Comparison of ENCODE assay signal across 8 cellular contexts in the genomic region with DNA sequence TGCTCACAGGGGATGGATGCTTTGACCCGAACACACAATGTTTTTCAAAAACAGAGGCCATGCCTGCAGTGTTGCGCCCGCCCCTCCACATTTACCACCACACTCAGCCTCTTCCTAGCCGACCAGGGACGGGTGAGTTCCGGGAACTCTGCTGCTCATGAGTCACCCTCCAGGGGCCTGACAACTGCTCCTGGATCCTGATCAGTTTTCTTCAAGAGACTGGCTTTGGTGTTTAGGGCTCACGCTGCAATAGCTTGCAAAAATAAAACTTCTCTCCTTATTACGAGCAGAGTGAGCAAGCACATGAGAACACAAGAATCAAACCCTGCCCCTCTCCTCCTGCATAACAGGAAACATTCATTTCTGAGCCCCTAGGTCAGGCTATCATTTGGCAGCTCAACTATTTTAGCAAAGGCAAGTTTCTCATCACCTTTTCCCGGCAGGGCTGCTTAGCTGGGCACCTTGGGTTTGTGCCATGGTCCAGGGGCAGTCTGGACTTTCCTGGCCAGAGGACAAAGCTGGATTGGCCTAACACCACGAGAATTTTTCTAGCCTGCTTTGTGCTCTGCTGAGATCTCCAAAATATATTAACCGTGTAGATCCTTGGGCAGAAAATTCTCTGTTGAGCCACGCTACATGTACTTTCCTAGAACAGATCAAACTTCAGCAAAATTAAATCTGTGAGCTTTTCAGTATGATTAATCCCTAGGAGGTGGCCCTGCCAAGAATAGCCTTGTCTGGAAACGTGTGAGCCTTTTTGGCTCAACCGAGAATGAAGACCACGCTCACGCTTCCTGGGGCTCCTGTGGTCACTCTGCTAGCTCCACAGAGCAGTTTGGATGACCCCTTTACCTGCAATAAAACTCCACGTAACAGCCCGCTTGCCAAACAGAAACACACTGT. TPM values are rescaled to one million over a fixed set of nuclear protein-coding genes. Genes with fewer than 3 reads are reported as not detected.
A peak's percentile ranks its signal among the peaks of the same experiment; 100 is the strongest.
DNase-seq lines count a peak whose midpoint lies in the region; ATAC-seq and TF ChIP-seq lines count a peak whose summit lies in the region.

No MANE protein-coding gene starts in this region.

- H3K4me3 Mint-ChIP-seq in T-cell, result peak overlapping the region in 2 of 3 donors; percentile 14 to 27

- peak overlapping the region; percentile 46 to 86 for H3K27ac Mint-ChIP-seq in T-cell

- peak in 3 of 4 experiments; percentile 43 to 73 (median 68) for ATAC-seq in T-cell (replicated peaks in 1 of 4)

- peak overlapping the region; percentile 33 for H2AFZ ChIP-seq in parathyroid adenoma

- DNase-seq in GM04503 (ENCODE audit: low read depth) (peak; percentile 66), T-cell (no peak), fibroblast of the aortic adventitia (ENCODE audit: low read depth) (peak; percentile 96), spleen (no peak), NCI-H446 treated with DMSO at 0.1 percent for 48 hours (lab: John Stamatoyannopoulos, UW) (no peak), activated gamma-delta T cell (lab: John Stamatoyannopoulos, UW) (no peak), activated gamma-delta T cell treated with Interleukin-2 at 50 U/mL for 16 hours (no peak)

- CTCF ChIA-PET in T-cell (lab: Charles Lee), result no interaction called here

- no peaks in the 10 kb centered on the region for H3K36me3 Mint-ChIP-seq in T-cell

- intact Hi-C loops in spleen (cut with DNase I; ENCODE audit: low total_unique reads), result no loop called here

- no peaks in the 10 kb centered on the region for H3K27me3 ChIP-seq in parathyroid adenoma (ENCODE audit: control insufficient read depth, insufficient read depth, low read length)
- peaks cover 0 to 6% (median 0%) of the 10 kb centered on the region in 7 donors for H3K27me3 ChIP-seq in spleen (replicated peaks in 1 of 7)

- no peaks in the 10 kb centered on the region for H3K9me3 Mint-ChIP-seq in T-cell

- H3K4me1 Mint-ChIP-seq in T-cell, result peaks cover 5 to 11% (median 5%) of the 10 kb centered on the region in 3 donors

- H3K4me3 ChIP-seq in fibroblast of the aortic adventitia (ENCODE audit: low read depth, low read length) (peak overlapping the region; percentile 32), parathyroid adenoma (ENCODE audit: low read depth, low read length) (no peak overlapping the region), spleen (no peak overlapping the region)

- H3K27ac ChIP-seq in parathyroid adenoma (peak overlapping the region; percentile 86), spleen (peak overlapping the region in 2 of 8 donors; percentile 9 to 18)

- 55 to 65% (median 57%) methylated on average over 17 to 18 of the region's 18 CpGs for WGBS in spleen, 5 donors

- no peak overlapping the region for H3K9ac ChIP-seq in parathyroid adenoma

- POLR2A ChIA-PET in T-cell (lab: Charles Lee), result interaction anchor here in 1 of 2 donors (0.5 to 0.7 kb wide), 2 partner anchors 282 to 371 kb away, joined by 3 read pairs; no protein-coding TSS in a partner anchor

- no peaks in the 10 kb centered on the region for H3K9me3 ChIP-seq in parathyroid adenoma (ENCODE audit: control insufficient read depth, low read length)
- peaks cover 0 to 4% (median 0%) of the 10 kb centered on the region in 8 donors for H3K9me3 ChIP-seq in spleen

- H3K27me3 Mint-ChIP-seq in T-cell, result peaks cover 3 to 14% of the 10 kb centered on the region in 2 donors

- TF ChIP-seq CTCF in fibroblast of the aortic adventitia (IDR thresholded peaks at IDR 0.05; ENCODE audit: insufficient read depth, low read length) (no peak), parathyroid adenoma (IDR thresholded peaks at IDR 0.05) (no peak), spleen (IDR thresholded peaks at IDR 0.05 in 8 of 11, conservative IDR thresholded peaks at IDR 0.05 in 3 of 11) (no peak)

- peaks cover 53% of the 10 kb centered on the region for H3K4me1 ChIP-seq in parathyroid adenoma
- H3K4me1 ChIP-seq in spleen, result peaks cover 0 to 6% (median 0%) of the 10 kb centered on the region in 6 donors

- H3K36me3 ChIP-seq in parathyroid adenoma (ENCODE audit: control insufficient read depth, insufficient read depth, low read length) (no peaks in the 10 kb centered on the region), spleen (no peaks in the 10 kb centered on the region)

- H3K79me2 ChIP-seq in parathyroid adenoma, result no peaks in the 10 kb centered on the region

- peak overlapping the region; percentile 27 for H3K4me2 ChIP-seq in parathyroid adenoma (ENCODE audit: low read length)

- TF ChIP-seq POLR2A in spleen (IDR thresholded peaks at IDR 0.05), result no peak

RNA-seq across cellular contexts. Expression of a gene that starts 52.7 kb away (rescaled TPM):
- not detected for total RNA-seq in T-cell
- 0.09 TPM in 1 of 2 replicates, not detected in the other for total RNA-seq in fibroblast of the aortic adventitia (ENCODE audit: low replicate concordance)
- under 1 TPM in 2 of 7 donors, not detected in 5; 0.17 to 0.34 TPM for total RNA-seq in spleen
- under 1 TPM; 0.13 to 0.16 (median 0.15) TPM for polyA plus RNA-seq in spleen

Comparison
In these comparisons a context has a peak if more than half of its experiments do, and no peak if none do; other contexts are left out.
1. DNase-seq: peak in GM04503 (single experiment) and fibroblast of the aortic adventitia (single experiment); none in T-cell (0 of 34), spleen (single experiment), NCI-H446 treated with DMSO at 0.1 percent for 48 hours (single experiment), activated gamma-delta T cell (single experiment) and activated gamma-delta T cell treated with Interleukin-2 at 50 U/mL for 16 hours (single experiment).